In genomic region chr1:54409156-54410142, GRCh38 we compare ENCODE assay signal across 8 cellular contexts. TPM values are rescaled to one million over a fixed set of nuclear protein-coding genes. Genes with fewer than 3 reads are reported as not detected.
DNase-seq lines count a peak whose midpoint lies in the region; ATAC-seq and TF ChIP-seq lines count a peak whose summit lies in the region.

No MANE protein-coding gene starts in this region.

- H3K36me3 Mint-ChIP-seq in activated B cell treated with CpG ODN at 0.5 μM for 24 hours (ENCODE audit: low read depth): no peaks in the 10 kb centered on the region

- no peaks in the 10 kb centered on the region for H3K9me3 ChIP-seq in muscle layer of colon (ENCODE audit: low read length)
- no peaks in the 10 kb centered on the region for H3K9me3 ChIP-seq in heart left ventricle

- H3K36me3 ChIP-seq in muscle layer of colon (ENCODE audit: insufficient read depth, low read length): no peaks in the 10 kb centered on the region
- no peaks in the 10 kb centered on the region for H3K36me3 ChIP-seq in heart left ventricle
- H3K36me3 ChIP-seq in H7 (replicated peaks; ENCODE audit: control insufficient read depth, insufficient read depth, low read length): no peaks in the 10 kb centered on the region

- no peak overlapping the region for H3K9ac ChIP-seq in muscle layer of colon (ENCODE audit: low read length)

- peak; percentile 51 for ATAC-seq in HG03342 (IDR thresholded peaks at IDR 0.05; ENCODE audit: unreplicated experiment)
- ATAC-seq in activated B cell treated with CpG ODN at 0.5 μM for 24 hours (ENCODE audit: low read depth): no peak
- ATAC-seq in heart left ventricle: no peak

- H3K4me1 ChIP-seq in muscle layer of colon (ENCODE audit: insufficient read depth, low read length): peaks cover 19% of the 10 kb centered on the region
- peaks cover 4 to 38% (median 22%) of the 10 kb centered on the region in 12 donors for H3K4me1 ChIP-seq in heart left ventricle

- H3K9me3 Mint-ChIP-seq in activated B cell treated with CpG ODN at 0.5 μM for 24 hours: no peaks in the 10 kb centered on the region

- no peak overlapping the region for H3K4me3 ChIP-seq in muscle layer of colon (ENCODE audit: low read depth in 1 of 2, low read length in 2 of 2)
- no peak overlapping the region for H3K4me3 ChIP-seq in heart left ventricle
- no peak overlapping the region for H3K4me3 ChIP-seq in H7 (ENCODE audit: insufficient read depth, low read depth, low read length)

- TF ChIP-seq CTCF in activated B cell treated with CpG ODN at 0.5 μM for 24 hours (IDR thresholded peaks at IDR 0.05) (no peak), heart left ventricle (IDR thresholded peaks at IDR 0.05) (no peak)

- H3K27ac ChIP-seq in muscle layer of colon (ENCODE audit: low read depth, low read length): peak overlapping the region; percentile 51
- peak overlapping the region in 4 of 12 donors; percentile 92 to 97 (median 94) for H3K27ac ChIP-seq in heart left ventricle

- peak; percentile 56 for DNase-seq in NCI-H2171 treated with DMSO at 0.1 percent for 48 hours (lab: John Stamatoyannopoulos, UW)
- DNase-seq in NCI-H2171 (lab: John Stamatoyannopoulos, UW): no peak
- DNase-seq in activated B cell treated with CpG ODN at 0.5 μM for 24 hours: no peak
- DNase-seq in foreskin melanocyte: no peak
- no peak for DNase-seq in heart left ventricle
- no peak for DNase-seq in H7

- WGBS in heart left ventricle, 4 donors: 72 to 82% (median 78%) methylated on average over 7 to 9 of the region's 9 CpGs

- H3K4me1 Mint-ChIP-seq in activated B cell treated with CpG ODN at 0.5 μM for 24 hours: peaks cover 35% of the 10 kb centered on the region

- peaks cover 8% of the 10 kb centered on the region for H3K27me3 Mint-ChIP-seq in activated B cell treated with CpG ODN at 0.5 μM for 24 hours

- H3K27me3 ChIP-seq in muscle layer of colon (ENCODE audit: control insufficient read depth in 1 of 2, insufficient read depth in 2 of 2, low read length in 2 of 2) (no peaks in the 10 kb centered on the region), heart left ventricle (no peaks in the 10 kb centered on the region), H7 (ENCODE audit: control insufficient read depth, insufficient read depth, low read length) (peaks cover 3% of the 10 kb centered on the region; the same call in 1 of the 2 replicates)

- CTCF ChIA-PET in activated B cell treated with CpG ODN at 0.5 μM for 24 hours (lab: Charles Lee): interaction anchor here (1.0 kb wide), 1 partner anchor 80 kb away, joined by 3 read pairs; no protein-coding TSS in a partner anchor

- TF ChIP-seq POLR2A in heart left ventricle (IDR thresholded peaks at IDR 0.05): no peak

- intact Hi-C loops in activated B cell treated with CpG ODN at 0.5 μM for 24 hours (cut with micrococcal nuclease) (loop anchor here (5.0 kb wide), 3 partner anchors 287 to 522 kb away; partner anchors contain the start of genes TTC4 and YIPF1), heart left ventricle (cut with DNase I) (loop anchor here (1.0 to 10.0 kb wide), 14 partner anchors 55 to 357 kb away; partner anchors contain the start of genes CYB5RL (in 4 of the 10), MRPL37 (in 4 of the 10), TCEANC2 (in 1 of the 10) and TMEM59 (in 1 of the 10))

- POLR2A ChIA-PET in activated B cell treated with CpG ODN at 0.5 μM for 24 hours (lab: Charles Lee): no interaction called here

- peak overlapping the region; percentile 33 for H3K4me3 Mint-ChIP-seq in activated B cell treated with CpG ODN at 0.5 μM for 24 hours

- peak overlapping the region; percentile 54 for H3K27ac Mint-ChIP-seq in activated B cell treated with CpG ODN at 0.5 μM for 24 hours

RNA-seq across cellular contexts. Expression of gene SSBP3, which starts 3.3 kb away (rescaled TPM):
- 23.1 and 29.7 TPM in 2 replicates for total RNA-seq in activated B cell treated with CpG ODN at 0.5 μM for 24 hours
- total RNA-seq in heart left ventricle: 10 to 100 TPM; 20.8 to 61.8 (median 48.3) TPM
- 10 to 100 TPM; 21.4 to 30.7 TPM for polyA plus RNA-seq in heart left ventricle
- 98.0 and 109 TPM in 2 replicates for total RNA-seq in H7 (2014; rRNA removed; shearing (Covaris generic))
